In genomic region chr9:125255781-125256391, GRCh38 we compare ENCODE assay signal across 8 cellular contexts. TPM values are rescaled to one million over a fixed set of nuclear protein-coding genes. Genes with fewer than 3 reads are reported as not detected.
DNase-seq lines count a peak whose midpoint lies in the region; ATAC-seq and TF ChIP-seq lines count a peak whose summit lies in the region.

No MANE protein-coding gene starts in this region.

- H3K36me3 ChIP-seq in GM23338 (ENCODE audit: insufficient read depth), result no peaks in the 10 kb centered on the region

- peak; percentile 63 to 76 for TF ChIP-seq CTCF in GM23338 (conservative IDR thresholded peaks at IDR 0.05; ENCODE audit: low read depth in 2 of 2)
- no peak for TF ChIP-seq CTCF in glutamatergic neuron (IDR thresholded peaks at IDR 0.05; ENCODE audit: partially characterized antibody, unreplicated experiment)

- no peaks in the 10 kb centered on the region for H4K20me1 ChIP-seq in GM23338 (replicated peaks; ENCODE audit: insufficient read depth)

- H3K36me3 Mint-ChIP-seq in GM23338 (ENCODE audit: low read depth) (no peaks in the 10 kb centered on the region; the same call in 2 of the 3 replicates), glutamatergic neuron (ENCODE audit: unreplicated experiment) (no peaks in the 10 kb centered on the region)
- no peaks in the 10 kb centered on the region for H3K36me3 Mint-ChIP-seq in activated T-helper 1 cell treated with anti-CD3 and anti-CD28 coated beads, Interleukin-12 subunit alpha, Interleukin-12 subunit beta, Interleukin-2, Interleukin-4 antibody, amounts not matched to agents 30 ng/mL and 10 ng/mL and 1 ng/mL, durations not matched to agents 14 hours and 24 hours and 36 hours (ENCODE audit: low read depth)

- no peaks in the 10 kb centered on the region for H3K79me2 ChIP-seq in GM23338 (replicated peaks; ENCODE audit: insufficient read depth)

- ATAC-seq in GM23338, result peak; percentile 83
- ATAC-seq in HG03469 (IDR thresholded peaks at IDR 0.05; ENCODE audit: unreplicated experiment), result no peak
- ATAC-seq in HG02798 (IDR thresholded peaks at IDR 0.05; ENCODE audit: poor library complexity, unreplicated experiment), result no peak

- no peaks in the 10 kb centered on the region for H3K27me3 ChIP-seq in GM23338 (ENCODE audit: insufficient read depth)

- H2AFZ ChIP-seq in GM23338, result no peak overlapping the region

- no peak overlapping the region for H3K4me3 ChIP-seq in GM23338

- peaks cover 3% of the 10 kb centered on the region; the same call in 1 of the 2 replicates for H3K9me2 ChIP-seq in GM23338 (ENCODE audit: insufficient read depth)

- intact Hi-C loops in activated T-helper 1 cell treated with anti-CD3 and anti-CD28 coated beads, Interleukin-12 subunit alpha, Interleukin-12 subunit beta, Interleukin-2, Interleukin-4 antibody, amounts not matched to agents 30 ng/mL and 10 ng/mL and 1 ng/mL, durations not matched to agents 14 hours and 24 hours and 36 hours (cut with micrococcal nuclease), result no loop called here

- H3K4me3 Mint-ChIP-seq in GM23338 (no peak overlapping the region), glutamatergic neuron (ENCODE audit: unreplicated experiment) (no peak overlapping the region)
- H3K4me3 Mint-ChIP-seq in activated T-helper 1 cell treated with anti-CD3 and anti-CD28 coated beads, Interleukin-12 subunit alpha, Interleukin-12 subunit beta, Interleukin-2, Interleukin-4 antibody, amounts not matched to agents 30 ng/mL and 10 ng/mL and 1 ng/mL, durations not matched to agents 14 hours and 24 hours and 36 hours, result no peak overlapping the region

- H3K9me3 Mint-ChIP-seq in GM23338, result no peaks in the 10 kb centered on the region
- H3K9me3 Mint-ChIP-seq in glutamatergic neuron (ENCODE audit: unreplicated experiment), result no peaks in the 10 kb centered on the region
- no peaks in the 10 kb centered on the region for H3K9me3 Mint-ChIP-seq in activated T-helper 1 cell treated with anti-CD3 and anti-CD28 coated beads, Interleukin-12 subunit alpha, Interleukin-12 subunit beta, Interleukin-2, Interleukin-4 antibody, amounts not matched to agents 30 ng/mL and 10 ng/mL and 1 ng/mL, durations not matched to agents 14 hours and 24 hours and 36 hours

- H3K4me1 Mint-ChIP-seq in GM23338 (no peaks in the 10 kb centered on the region), glutamatergic neuron (ENCODE audit: low read depth, unreplicated experiment) (peaks cover 6% of the 10 kb centered on the region)
- H3K4me1 Mint-ChIP-seq in activated T-helper 1 cell treated with anti-CD3 and anti-CD28 coated beads, Interleukin-12 subunit alpha, Interleukin-12 subunit beta, Interleukin-2, Interleukin-4 antibody, amounts not matched to agents 30 ng/mL and 10 ng/mL and 1 ng/mL, durations not matched to agents 14 hours and 24 hours and 36 hours (ENCODE audit: low read depth), result peaks cover 7% of the 10 kb centered on the region

- no peak overlapping the region for H3K27ac Mint-ChIP-seq in GM23338
- H3K27ac Mint-ChIP-seq in glutamatergic neuron (ENCODE audit: unreplicated experiment), result no peak overlapping the region
- H3K27ac Mint-ChIP-seq in activated T-helper 1 cell treated with anti-CD3 and anti-CD28 coated beads, Interleukin-12 subunit alpha, Interleukin-12 subunit beta, Interleukin-2, Interleukin-4 antibody, amounts not matched to agents 30 ng/mL and 10 ng/mL and 1 ng/mL, durations not matched to agents 14 hours and 24 hours and 36 hours, result no peak overlapping the region

- H3F3A ChIP-seq in GM23338 (replicated peaks; ENCODE audit: low read depth), result 0 out of 2 replicates have a peak, but pooled peaks cover 2% of the 10 kb centered on the region

- H3K27me3 Mint-ChIP-seq in GM23338 (ENCODE audit: insufficient read depth, low read depth, poor library complexity), result peaks cover 8% of the 10 kb centered on the region
- no peaks in the 10 kb centered on the region for H3K27me3 Mint-ChIP-seq in glutamatergic neuron (ENCODE audit: unreplicated experiment)
- no peaks in the 10 kb centered on the region for H3K27me3 Mint-ChIP-seq in activated T-helper 1 cell treated with anti-CD3 and anti-CD28 coated beads, Interleukin-12 subunit alpha, Interleukin-12 subunit beta, Interleukin-2, Interleukin-4 antibody, amounts not matched to agents 30 ng/mL and 10 ng/mL and 1 ng/mL, durations not matched to agents 14 hours and 24 hours and 36 hours (ENCODE audit: insufficient read depth)

- no peak overlapping the region for H3K4me2 ChIP-seq in GM23338

- DNase-seq in COLO829 (ENCODE audit: low spot score), result peak; percentile 17
- peak; percentile 46 for DNase-seq in GM23338 (ENCODE audit: low spot score)
- DNase-seq in SK-N-DZ (ENCODE audit: low spot score), result peak; percentile 36
- DNase-seq in glutamatergic neuron, result peak; percentile 50
- DNase-seq in activated T-helper 1 cell treated with anti-CD3 and anti-CD28 coated beads, Interleukin-12 subunit alpha, Interleukin-12 subunit beta, Interleukin-2, Interleukin-4 antibody, amounts not matched to agents 30 ng/mL and 10 ng/mL and 1 ng/mL, durations not matched to agents 14 hours and 24 hours and 36 hours (ENCODE audit: low spot score), result no peak
- no peak for DNase-seq in NCI-H2196 (lab: John Stamatoyannopoulos, UW; ENCODE audit: unreplicated experiment)

- H3K4me1 ChIP-seq in GM23338 (ENCODE audit: insufficient read depth), result no peaks in the 10 kb centered on the region

- H3K27ac ChIP-seq in GM23338 (ENCODE audit: low read depth), result no peak overlapping the region

TF ChIP-seq in GM23338, 12 proteins besides CTCF, POLR2A, EP300 and RAD21:
- no peak for TF ChIP-seq POLR2AphosphoS5 (IDR thresholded peaks at IDR 0.05; ENCODE audit: low read depth)
- no peak for TF ChIP-seq REST (IDR thresholded peaks at IDR 0.05; ENCODE audit: unreplicated experiment)
- no peak for TF ChIP-seq STAT1 (IDR thresholded peaks at IDR 0.05; ENCODE audit: unreplicated experiment)

RNA-seq across cellular contexts. Expression of gene GAPVD1, which starts 5.7 kb away (rescaled TPM):
- 34.6 and 36.4 TPM in 2 replicates for total RNA-seq in GM23338 (2014; rRNA removed; shearing (Covaris generic))
- polyA plus RNA-seq in GM23338 (2016; fragmentation: Nextera tagmentation; extraction: Ambion mirVana), result 15.1 and 19.2 TPM in 2 replicates
- 24.1 and 26.5 TPM in 2 replicates for polyA plus RNA-seq in SK-N-DZ (2014; cell fraction: cytosol; rRNA removed)
- polyA plus RNA-seq in SK-N-DZ (2014; cell fraction: nucleus; rRNA removed), result 15.0 and 37.0 TPM in 2 replicates
- 59.2 TPM for total RNA-seq in glutamatergic neuron (ENCODE audit: unreplicated experiment)
- 53.6 and 56.8 TPM in 2 replicates for total RNA-seq in activated T-helper 1 cell treated with anti-CD3 and anti-CD28 coated beads, Interleukin-12 subunit alpha, Interleukin-12 subunit beta, Interleukin-2, Interleukin-4 antibody, amounts not matched to agents 30 ng/mL and 10 ng/mL and 1 ng/mL, durations not matched to agents 14 hours and 24 hours and 36 hours

RNA-seq across cellular contexts. Expression of gene HSPA5, which starts 14.7 kb away (rescaled TPM):
- total RNA-seq in GM23338 (2014; rRNA removed; shearing (Covaris generic)), result 259 and 281 TPM in 2 replicates
- 225 and 265 TPM in 2 replicates for polyA plus RNA-seq in GM23338 (2016; fragmentation: Nextera tagmentation; extraction: Ambion mirVana)
- polyA plus RNA-seq in SK-N-DZ (2014; cell fraction: cytosol; rRNA removed), result 18.7 and 22.6 TPM in 2 replicates
- 12.9 and 39.6 TPM in 2 replicates for polyA plus RNA-seq in SK-N-DZ (2014; cell fraction: nucleus; rRNA removed)
- 126 TPM for total RNA-seq in glutamatergic neuron (ENCODE audit: unreplicated experiment)
- total RNA-seq in activated T-helper 1 cell treated with anti-CD3 and anti-CD28 coated beads, Interleukin-12 subunit alpha, Interleukin-12 subunit beta, Interleukin-2, Interleukin-4 antibody, amounts not matched to agents 30 ng/mL and 10 ng/mL and 1 ng/mL, durations not matched to agents 14 hours and 24 hours and 36 hours, result 242 and 243 TPM in 2 replicates

RNA-seq across cellular contexts. Expression of gene RABEPK, which starts 55.5 kb away (rescaled TPM):
- 19.3 and 25.8 TPM in 2 replicates for total RNA-seq in GM23338 (2014; rRNA removed; shearing (Covaris generic))
- 28.5 and 32.7 TPM in 2 replicates for polyA plus RNA-seq in GM23338 (2016; fragmentation: Nextera tagmentation; extraction: Ambion mirVana)
- 47.1 and 47.5 TPM in 2 replicates for polyA plus RNA-seq in SK-N-DZ (2014; cell fraction: cytosol; rRNA removed)
- polyA plus RNA-seq in SK-N-DZ (2014; cell fraction: nucleus; rRNA removed), result 26.4 and 33.9 TPM in 2 replicates
- 11.3 TPM for total RNA-seq in glutamatergic neuron (ENCODE audit: unreplicated experiment)
- 32.8 and 33.1 TPM in 2 replicates for total RNA-seq in activated T-helper 1 cell treated with anti-CD3 and anti-CD28 coated beads, Interleukin-12 subunit alpha, Interleukin-12 subunit beta, Interleukin-2, Interleukin-4 antibody, amounts not matched to agents 30 ng/mL and 10 ng/mL and 1 ng/mL, durations not matched to agents 14 hours and 24 hours and 36 hours

Comparison
In these comparisons a context has a peak if more than half of its experiments do, and no peak if none do; other contexts are left out.
1. DNase-seq: peak in COLO829 (single experiment), GM23338 (single experiment), SK-N-DZ (single experiment) and glutamatergic neuron (single experiment); none in activated T-helper 1 cell treated with anti-CD3 and anti-CD28 coated beads, Interleukin-12 subunit alpha, Interleukin-12 subunit beta, Interleukin-2, Interleukin-4 antibody, amounts not matched to agents 30 ng/mL and 10 ng/mL and 1 ng/mL, durations not matched to agents 14 hours and 24 hours and 36 hours (single experiment) and NCI-H2196 (single experiment).